28 cellular contexts compared by ENCODE assay signal in genomic region chr13:57553932-57554331, GRCh38.
"Had no signal": no experiment of that assay in that cellular context is flagged by ENCODE, and none has a peak within 500 bp of the region (broad histone marks: within the 10 kb centered on the region; RNA-seq: fewer than 3 reads in every experiment).

No MANE protein-coding gene starts in this region.

- H3K36me3 ChIP-seq: colonic mucosa, esophagus muscularis mucosa, esophagus squamous epithelium, gastrocnemius medialis, gastroesophageal sphincter, heart left ventricle, heart right ventricle had no signal

- H3K4me1 Mint-ChIP-seq: endodermal cell had no signal

- H3K4me3 Mint-ChIP-seq: dendritic cell treated with granulocyte-macrophage colony-stimulating factor and Interleukin-4, amounts not matched to agents 40 ng/mL and 50 ng/mL, for 4 days; effector memory CD8-positive, alpha-beta T cell; endodermal cell had no signal

- H3K27me3 ChIP-seq: colonic mucosa, dorsolateral prefrontal cortex, esophagus muscularis mucosa, esophagus squamous epithelium, foreskin keratinocyte, gastrocnemius medialis, gastroesophageal sphincter, heart left ventricle, heart right ventricle had no signal

- H3K27ac ChIP-seq: colonic mucosa, coronary artery, dorsolateral prefrontal cortex, epithelial cell of prostate, esophagus muscularis mucosa, esophagus squamous epithelium, foreskin keratinocyte, gastrocnemius medialis, gastroesophageal sphincter, heart left ventricle, heart right ventricle had no signal

- ATAC-seq: effector memory CD8-positive, alpha-beta T cell; esophagus mucosa; foreskin keratinocyte; gastrocnemius medialis; gastroesophageal sphincter; heart left ventricle; heart right ventricle had no signal

- FAIRE-seq: colon, endometrium, endothelial cell of umbilical vein had no signal

- DNase-seq: colonic mucosa; cortex of kidney; dermis blood vessel endothelial cell; dorsolateral prefrontal cortex; effector CD4-positive, alpha-beta T cell; effector CD8-positive, alpha-beta T cell; effector memory CD4-positive, alpha-beta T cell; effector memory CD8-positive, alpha-beta T cell; endodermal cell; erythroblast; esophagus squamous epithelium; foreskin fibroblast; foreskin keratinocyte; foreskin melanocyte; gastrocnemius medialis; glutamatergic neuron; head of caudate nucleus; heart left ventricle; heart right ventricle had no signal

- H3K27me3 Mint-ChIP-seq: dendritic cell treated with granulocyte-macrophage colony-stimulating factor and Interleukin-4, amounts not matched to agents 40 ng/mL and 50 ng/mL, for 4 days; effector memory CD8-positive, alpha-beta T cell had no signal

- H3K9me3 ChIP-seq: colonic mucosa, esophagus squamous epithelium, gastrocnemius medialis had no signal

- H3K4me1 ChIP-seq: colonic mucosa, esophagus muscularis mucosa, esophagus squamous epithelium, foreskin keratinocyte, gastrocnemius medialis, gastroesophageal sphincter, heart left ventricle, heart right ventricle had no signal

- H3K27ac Mint-ChIP-seq: dendritic cell treated with granulocyte-macrophage colony-stimulating factor and Interleukin-4, amounts not matched to agents 40 ng/mL and 50 ng/mL, for 4 days; effector memory CD8-positive, alpha-beta T cell; endodermal cell had no signal

- H3K4me3 ChIP-seq: colonic mucosa, coronary artery, dorsolateral prefrontal cortex, esophagus muscularis mucosa, esophagus squamous epithelium, gastrocnemius medialis, gastroesophageal sphincter, heart left ventricle, heart right ventricle had no signal
